ENCODE assay signal across 1 cellular context in the genomic region with DNA sequence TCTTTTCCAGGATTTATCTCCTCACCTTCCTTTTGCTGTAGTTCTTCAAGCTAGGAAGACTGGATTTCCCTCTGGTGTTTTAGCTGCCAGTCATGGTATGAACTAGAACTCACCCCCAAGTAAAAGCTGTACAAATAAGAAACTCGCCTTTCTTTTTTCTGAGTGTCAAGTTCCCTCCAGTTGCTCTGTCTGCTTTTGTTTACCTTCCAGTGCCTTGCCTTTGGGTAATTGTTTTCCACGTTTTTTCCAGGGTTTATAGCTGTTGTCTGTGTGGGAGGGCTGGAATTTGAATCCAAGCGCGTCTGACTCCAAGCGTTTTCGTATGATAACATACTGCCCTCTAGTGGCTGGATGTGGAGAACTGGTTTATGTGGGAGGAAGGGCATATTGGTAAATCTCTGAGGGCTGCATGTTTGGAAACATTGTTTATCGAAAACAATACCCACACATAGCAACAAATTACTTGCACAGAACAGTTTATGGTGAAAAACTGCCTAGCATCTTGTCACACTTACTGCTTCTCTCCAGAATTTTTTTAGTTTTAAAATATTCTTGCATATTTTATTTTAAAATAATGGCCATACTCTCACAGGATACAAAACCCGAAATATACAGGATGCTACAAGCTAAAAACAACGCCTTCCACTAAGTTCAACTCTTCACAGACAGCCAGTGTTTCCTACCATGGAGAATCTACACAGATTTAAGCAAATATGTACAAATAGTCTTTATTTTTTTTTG.
TF ChIP-seq lines count a peak whose summit lies in the region.

No MANE protein-coding gene starts in this region.

TF ChIP-seq in K562, 482 proteins besides CTCF, POLR2A, EP300 and RAD21 (continued from another document):
- TF ChIP-seq, protein P1, sequence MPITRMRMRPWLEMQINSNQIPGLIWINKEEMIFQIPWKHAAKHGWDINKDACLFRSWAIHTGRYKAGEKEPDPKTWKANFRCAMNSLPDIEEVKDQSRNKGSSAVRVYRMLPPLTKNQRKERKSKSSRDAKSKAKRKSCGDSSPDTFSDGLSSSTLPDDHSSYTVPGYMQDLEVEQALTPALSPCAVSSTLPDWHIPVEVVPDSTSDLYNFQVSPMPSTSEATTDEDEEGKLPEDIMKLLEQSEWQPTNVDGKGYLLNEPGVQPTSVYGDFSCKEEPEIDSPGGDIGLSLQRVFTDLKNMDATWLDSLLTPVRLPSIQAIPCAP (CRISPR knock-in tag; IDR thresholded peaks at IDR 0.05; ENCODE audit: borderline replicate concordance) = no peak
- TF ChIP-seq ZNF143 (CRISPR knock-in tag; IDR thresholded peaks at IDR 0.05) = no peak
- TF ChIP-seq MAZ (CRISPR knock-in tag; conservative IDR thresholded peaks at IDR 0.05 in 1 of 2, IDR thresholded peaks at IDR 0.05 in 1 of 2) = peak in 1 of 2 experiments; percentile 48; a peak in 1 of 4 replicates
- peak; percentile 65 for TF ChIP-seq EGR1 (conservative IDR thresholded peaks at IDR 0.05)
- TF ChIP-seq RAD51 (IDR thresholded peaks at IDR 0.05; ENCODE audit: borderline replicate concordance, low read depth) = no peak; the same call in 1 of the 2 replicates
- TF ChIP-seq, protein P2, sequence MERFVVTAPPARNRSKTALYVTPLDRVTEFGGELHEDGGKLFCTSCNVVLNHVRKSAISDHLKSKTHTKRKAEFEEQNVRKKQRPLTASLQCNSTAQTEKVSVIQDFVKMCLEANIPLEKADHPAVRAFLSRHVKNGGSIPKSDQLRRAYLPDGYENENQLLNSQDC (CRISPR knock-in tag; IDR thresholded peaks at IDR 0.05) = no peak
- TF ChIP-seq ZNF239 (CRISPR knock-in tag; IDR thresholded peaks at IDR 0.05) = no peak
- peak; percentile 25 for TF ChIP-seq TBP (optimal IDR thresholded peaks at IDR 0.05; ENCODE audit: low read depth, low read length)
- no peak for TF ChIP-seq TRIM24 (IDR thresholded peaks at IDR 0.05)
- 0 out of 2 replicates have a peak, but pooled peaks have one; percentile 11 for TF ChIP-seq CEBPB (tag; IDR thresholded peaks at IDR 0.05)
